Comparison of ENCODE assay signal across 12 cellular contexts in the genomic region with DNA sequence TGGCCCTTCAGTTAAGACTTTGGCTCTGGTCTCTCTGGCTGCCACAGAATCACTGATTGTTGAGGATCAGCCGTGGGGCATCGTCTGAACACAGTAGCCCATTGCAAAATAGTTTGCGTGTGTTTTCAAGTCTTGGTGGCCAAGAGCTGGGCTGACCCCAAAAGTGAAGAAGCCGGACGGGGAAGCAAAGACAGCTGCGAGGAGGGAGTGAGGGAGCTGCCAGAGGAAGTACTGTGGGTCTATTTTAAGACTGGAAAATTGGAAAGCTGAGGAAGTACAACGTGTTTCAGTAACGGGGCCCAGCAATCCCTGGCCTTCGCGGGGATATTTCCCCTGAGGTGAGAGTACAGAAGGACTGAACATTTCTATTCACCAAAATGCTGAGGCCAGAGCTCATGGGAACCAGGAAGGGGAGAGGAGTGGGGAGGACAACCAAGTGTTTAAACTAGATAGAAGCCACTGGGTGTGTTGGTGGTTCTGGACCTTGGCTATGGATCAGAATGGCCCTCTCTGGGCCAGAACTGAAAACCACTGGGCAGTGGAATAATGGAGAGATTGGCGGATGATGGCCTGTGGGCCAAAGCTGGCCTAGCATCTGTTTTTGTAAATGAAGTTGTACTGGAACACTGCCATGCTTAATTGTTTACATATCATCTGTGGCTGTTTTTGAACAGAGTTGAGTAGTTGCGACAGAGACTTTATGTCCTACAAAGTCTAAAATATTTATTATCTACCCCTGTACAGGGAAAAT. TPM values are rescaled to one million over a fixed set of nuclear protein-coding genes. Genes with fewer than 3 reads are reported as not detected.
DNase-seq lines count a peak whose midpoint lies in the region; ATAC-seq and TF ChIP-seq lines count a peak whose summit lies in the region.
"Had no signal": no experiment of that assay in that cellular context is flagged by ENCODE, and none has a peak within 500 bp of the region (broad histone marks: within the 10 kb centered on the region; RNA-seq: fewer than 3 reads in every experiment).

No MANE protein-coding gene starts in this region.

- no peak for TF ChIP-seq POLR2A in thyroid gland (IDR thresholded peaks at IDR 0.05)

- H3K27me3 ChIP-seq in muscle layer of duodenum (ENCODE audit: low read depth, low read length) (no peaks in the 10 kb centered on the region), thyroid gland (no peaks in the 10 kb centered on the region)

- ATAC-seq in WTC11 (no peak), GM21529 (IDR thresholded peaks at IDR 0.05; ENCODE audit: unreplicated experiment) (no peak)
- no peak for ATAC-seq in activated T-helper 17 cell treated with anti-CD3 and anti-CD28 coated beads, Interleukin-2, amount 50 U/mL, for 72 hours (replicated peaks)
- ATAC-seq: esophagus mucosa, SK-N-SH treated with all-trans-retinoic acid at 6 μM for 48 hours had no signal

- intact Hi-C loops in thyroid gland (cut with DNase I) = no loop called here

- H3K27ac ChIP-seq in muscle layer of duodenum (ENCODE audit: low read length) = peak overlapping the region; percentile 67
- H3K27ac ChIP-seq in thyroid gland = peak overlapping the region; percentile 51 to 70 (median 58)

- TF ChIP-seq CTCF in WTC11 (IDR thresholded peaks at IDR 0.05) (no peak), fibroblast of pulmonary artery (IDR thresholded peaks at IDR 0.05; ENCODE audit: low read length, missing control alignments) (no peak), thyroid gland (IDR thresholded peaks at IDR 0.05) (no peak)

- H3K36me3 Mint-ChIP-seq in WTC11 = no peaks in the 10 kb centered on the region
- no peaks in the 10 kb centered on the region for H3K36me3 Mint-ChIP-seq in activated T-helper 17 cell treated with anti-CD3 and anti-CD28 coated beads, Interleukin-2, amount 50 U/mL, for 72 hours (ENCODE audit: low read depth)

- H3K4me1 ChIP-seq in muscle layer of duodenum (ENCODE audit: control insufficient read depth in 1 of 2, insufficient read depth in 2 of 2, low read length in 2 of 2) (peaks cover 5 to 19% of the 10 kb centered on the region in 2 donors), thyroid gland (peaks cover 0 to 18% of the 10 kb centered on the region in 2 donors)

- H3K9me3 Mint-ChIP-seq in WTC11 = no peaks in the 10 kb centered on the region
- no peaks in the 10 kb centered on the region for H3K9me3 Mint-ChIP-seq in activated T-helper 17 cell treated with anti-CD3 and anti-CD28 coated beads, Interleukin-2, amount 50 U/mL, for 72 hours

- H3K9me3 ChIP-seq in muscle layer of duodenum (ENCODE audit: control insufficient read depth in 1 of 2, low read length in 2 of 2) (no peaks in the 10 kb centered on the region), thyroid gland (no peaks in the 10 kb centered on the region)

- WGBS in thyroid gland, 2 donors = 58 to 69% methylated on average over 12 of the region's 12 CpGs

- peak overlapping the region; percentile 1; the same call in 1 of the 2 replicates for H3K27ac Mint-ChIP-seq in WTC11
- no peak overlapping the region for H3K27ac Mint-ChIP-seq in activated T-helper 17 cell treated with anti-CD3 and anti-CD28 coated beads, Interleukin-2, amount 50 U/mL, for 72 hours
- H3K27ac Mint-ChIP-seq: activated T-cell treated with anti-CD3 and anti-CD28 coated beads, Interleukin-2, amount 50 U/mL, for 24 hours had no signal

- no peaks in the 10 kb centered on the region; the same call in 1 of the 2 replicates for H3K27me3 Mint-ChIP-seq in WTC11 (ENCODE audit: low read depth)
- H3K27me3 Mint-ChIP-seq in activated T-helper 17 cell treated with anti-CD3 and anti-CD28 coated beads, Interleukin-2, amount 50 U/mL, for 72 hours = no peaks in the 10 kb centered on the region
- H3K27me3 Mint-ChIP-seq: activated T-cell treated with anti-CD3 and anti-CD28 coated beads, Interleukin-2, amount 50 U/mL, for 24 hours had no signal

- H3K4me3 Mint-ChIP-seq in WTC11 = no peak overlapping the region
- no peak overlapping the region for H3K4me3 Mint-ChIP-seq in activated T-helper 17 cell treated with anti-CD3 and anti-CD28 coated beads, Interleukin-2, amount 50 U/mL, for 72 hours
- H3K4me3 Mint-ChIP-seq: activated T-cell treated with anti-CD3 and anti-CD28 coated beads, Interleukin-2, amount 50 U/mL, for 24 hours had no signal

- H3K4me1 Mint-ChIP-seq in WTC11 = no peaks in the 10 kb centered on the region; the same call in 1 of the 2 replicates
- no peaks in the 10 kb centered on the region for H3K4me1 Mint-ChIP-seq in activated T-helper 17 cell treated with anti-CD3 and anti-CD28 coated beads, Interleukin-2, amount 50 U/mL, for 72 hours

- CTCF ChIA-PET in WTC11 (lab: Charles Lee) = interaction anchor here (0.6 to 2.1 kb wide), 4 partner anchors 15 to 157 kb away, joined by 3 to 17 read pairs (median 4); no protein-coding TSS in a partner anchor

- H3K36me3 ChIP-seq in muscle layer of duodenum (ENCODE audit: control insufficient read depth in 1 of 2, insufficient read depth in 2 of 2, low read length in 2 of 2) (no peaks in the 10 kb centered on the region), thyroid gland (no peaks in the 10 kb centered on the region)

- H3K4me3 ChIP-seq in fibroblast of pulmonary artery (replicated peaks; ENCODE audit: low read depth, low read length) = no peak overlapping the region
- peak overlapping the region in 1 of 2 donors; percentile 14 for H3K4me3 ChIP-seq in muscle layer of duodenum (ENCODE audit: low read depth in 1 of 2, low read length in 2 of 2)
- H3K4me3 ChIP-seq in thyroid gland (replicated peaks in 1 of 3) = no peak overlapping the region

- POLR2A ChIA-PET in WTC11 (lab: Charles Lee) = no interaction called here

- DNase-seq in WTC11 (ENCODE audit: low spot score) (no peak), fibroblast of pulmonary artery (ENCODE audit: low read depth) (peak; percentile 83), thyroid gland (peak in 1 of 2 donors; percentile 32)
- no peak for DNase-seq in activated CD4-positive, alpha-beta T cell treated with anti-CD3 and anti-CD28 coated beads for 4 hours
- no peak for DNase-seq in activated CD8-positive, alpha-beta memory T cell treated with anti-CD3 and anti-CD28 coated beads, Interleukin-2, amount 50 U/mL, for 4 hours
- DNase-seq: activated T-cell treated with anti-CD3 and anti-CD28 coated beads, Interleukin-2, amount 50 U/mL, for 24 hours; NCI-H1694 treated with DMSO at 0.1 percent for 48 hours had no signal

TF ChIP-seq in WTC11, 78 proteins besides CTCF, POLR2A, EP300 and RAD21:
- TF ChIP-seq, protein P1, sequence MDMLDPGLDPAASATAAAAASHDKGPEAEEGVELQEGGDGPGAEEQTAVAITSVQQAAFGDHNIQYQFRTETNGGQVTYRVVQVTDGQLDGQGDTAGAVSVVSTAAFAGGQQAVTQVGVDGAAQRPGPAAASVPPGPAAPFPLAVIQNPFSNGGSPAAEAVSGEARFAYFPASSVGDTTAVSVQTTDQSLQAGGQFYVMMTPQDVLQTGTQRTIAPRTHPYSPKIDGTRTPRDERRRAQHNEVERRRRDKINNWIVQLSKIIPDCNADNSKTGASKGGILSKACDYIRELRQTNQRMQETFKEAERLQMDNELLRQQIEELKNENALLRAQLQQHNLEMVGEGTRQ (CRISPR knock-in tag; IDR thresholded peaks at IDR 0.05) = no peak
- no peak for TF ChIP-seq PRRX2 (CRISPR knock-in tag; IDR thresholded peaks at IDR 0.05)
- no peak for TF ChIP-seq ATF1 (CRISPR knock-in tag; IDR thresholded peaks at IDR 0.05)
- TF ChIP-seq, protein P2, sequence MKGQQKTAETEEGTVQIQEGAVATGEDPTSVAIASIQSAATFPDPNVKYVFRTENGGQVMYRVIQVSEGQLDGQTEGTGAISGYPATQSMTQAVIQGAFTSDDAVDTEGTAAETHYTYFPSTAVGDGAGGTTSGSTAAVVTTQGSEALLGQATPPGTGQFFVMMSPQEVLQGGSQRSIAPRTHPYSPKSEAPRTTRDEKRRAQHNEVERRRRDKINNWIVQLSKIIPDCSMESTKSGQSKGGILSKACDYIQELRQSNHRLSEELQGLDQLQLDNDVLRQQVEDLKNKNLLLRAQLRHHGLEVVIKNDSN (CRISPR knock-in tag; IDR thresholded peaks at IDR 0.05) = no peak
- no peak for TF ChIP-seq ZNF671 (CRISPR knock-in tag; IDR thresholded peaks at IDR 0.05)
- no peak for TF ChIP-seq TP53 (CRISPR knock-in tag; IDR thresholded peaks at IDR 0.05)
- TF ChIP-seq CREB1 (CRISPR knock-in tag; IDR thresholded peaks at IDR 0.05) = no peak
- TF ChIP-seq ZBTB21 (CRISPR knock-in tag; IDR thresholded peaks at IDR 0.05; ENCODE audit: borderline replicate concordance) = no peak
- no peak for TF ChIP-seq FOXJ3 (CRISPR knock-in tag; IDR thresholded peaks at IDR 0.05; ENCODE audit: borderline replicate concordance)

RNA-seq across cellular contexts. Expression of a gene that starts 34.1 kb away (rescaled TPM):
- total RNA-seq in WTC11 (2021) (35.6 to 41.7 TPM (median 36.5 TPM) in 3 replicates), thyroid gland (10 to 100 TPM; 43.4 to 59.2 (median 52.1) TPM)
- total RNA-seq in activated T-helper 17 cell treated with anti-CD3 and anti-CD28 coated beads, Interleukin-2, amount 50 U/mL, for 72 hours = 10 to 100 TPM; 27.6 to 46.5 TPM
